ENCODE assay signal across 13 cellular contexts in genomic region chr20:38430679-38431325, GRCh38. TPM values are rescaled to one million over a fixed set of nuclear protein-coding genes. Genes with fewer than 3 reads are reported as not detected.
A peak's percentile ranks its signal among the peaks of the same experiment; 100 is the strongest.
DNase-seq lines count a peak whose midpoint lies in the region; ATAC-seq and TF ChIP-seq lines count a peak whose summit lies in the region.
"Had no signal": no experiment of that assay in that cellular context is flagged by ENCODE, and none has a peak within 500 bp of the region (broad histone marks: within the 10 kb centered on the region; RNA-seq: fewer than 3 reads in every experiment).

No MANE protein-coding gene starts in this region.

- no peak overlapping the region for H3K4me3 ChIP-seq in breast epithelium
- no peak overlapping the region for H3K4me3 ChIP-seq in PC-9
- H3K4me3 ChIP-seq: suprapubic skin had no signal

- H3K27me3 Mint-ChIP-seq in MCF 10A (ENCODE audit: insufficient read depth, unreplicated experiment): no peaks in the 10 kb centered on the region
- no peaks in the 10 kb centered on the region for H3K27me3 Mint-ChIP-seq in central memory CD8-positive, alpha-beta T cell
- H3K27me3 Mint-ChIP-seq in type B pancreatic cell: no peaks in the 10 kb centered on the region
- no peaks in the 10 kb centered on the region for H3K27me3 Mint-ChIP-seq in CD4-positive, alpha-beta T cell

- DNase-seq in MCF 10A (ENCODE audit: unreplicated experiment): no peak
- DNase-seq in breast epithelium (ENCODE audit: low spot score in 2 of 2): no peak
- DNase-seq in PC-9: no peak
- no peak for DNase-seq in central memory CD8-positive, alpha-beta T cell (ENCODE audit: low spot score in 2 of 2)
- DNase-seq in type B pancreatic cell (ENCODE audit: extremely low spot score, unreplicated experiment): no peak
- DNase-seq in effector CD4-positive, alpha-beta T cell: no peak
- DNase-seq in CD4-positive, alpha-beta T cell: no peak
- DNase-seq: activated CD4-positive, alpha-beta T cell treated with anti-CD3 and anti-CD28 coated beads for 4 hours; NCI-H2029; NCI-H69; SHP77 treated with DMSO at 0.1 percent for 48 hours had no signal

- CTCF ChIA-PET in MCF 10A (lab: Yijun Ruan, JAX) (interaction anchor here (0.5 to 8.3 kb wide), 9 partner anchors 7 to 1154 kb away, joined by 3 to 152 read pairs (median 4); no protein-coding TSS in a partner anchor), PC-9 (lab: Charles Lee) (no interaction called here)
- CTCF ChIA-PET in CD4-positive, alpha-beta T cell (lab: Charles Lee): interaction anchor here (1.4 to 2.0 kb wide), 2 partner anchors 15 to 16 kb away, joined by 5 to 15 read pairs; no protein-coding TSS in a partner anchor

- BruUV-seq in MCF 10A (replicated peaks; lab: Mats Ljungman, UMichigan) (no TSS peak), PC-9 (replicated peaks; lab: Mats Ljungman, UMichigan) (no TSS peak)

- H3K9me2 ChIP-seq in PC-9 (ENCODE audit: insufficient read depth): no peaks in the 10 kb centered on the region

- no peak for ATAC-seq in central memory CD8-positive, alpha-beta T cell (replicated peaks; ENCODE audit: extremely low read depth, poor library complexity, severe bottlenecking)
- ATAC-seq in GM19395 (IDR thresholded peaks at IDR 0.05; ENCODE audit: unreplicated experiment): no peak
- no peak for ATAC-seq in CD4-positive, alpha-beta T cell (ENCODE audit: poor library complexity)

- no peak overlapping the region for H2AFZ ChIP-seq in PC-9

- POLR2A ChIA-PET in MCF 10A (lab: Yijun Ruan, JAX) (interaction anchor here (1.1 to 5.2 kb wide), 6 partner anchors 10 to 42 kb away, joined by 3 to 271 read pairs (median 7); partner anchors contain the start of gene RALGAPB), PC-9 (lab: Charles Lee; ENCODE audit: unreplicated experiment) (interaction anchor here (0.5 kb wide), 1 partner anchor 1163 kb away, joined by 10 read pairs; no protein-coding TSS in a partner anchor)
- POLR2A ChIA-PET in CD4-positive, alpha-beta T cell (lab: Charles Lee): interaction anchor here (1.6 kb wide), 1 partner anchor 15 kb away, joined by 5 read pairs; no protein-coding TSS in a partner anchor

- peaks cover 59% of the 10 kb centered on the region for H3F3A ChIP-seq in PC-9 (ENCODE audit: insufficient read depth, low read depth)

- H3K79me2 ChIP-seq in PC-9 (ENCODE audit: low read depth): peaks cover 93% of the 10 kb centered on the region

- H3K4me1 Mint-ChIP-seq in MCF 10A (ENCODE audit: insufficient read depth, unreplicated experiment): peaks cover 46% of the 10 kb centered on the region
- peaks cover 61% of the 10 kb centered on the region for H3K4me1 Mint-ChIP-seq in central memory CD8-positive, alpha-beta T cell
- H3K4me1 Mint-ChIP-seq in type B pancreatic cell (ENCODE audit: unreplicated experiment): peaks cover 20% of the 10 kb centered on the region
- peaks cover 74% of the 10 kb centered on the region for H3K4me1 Mint-ChIP-seq in CD4-positive, alpha-beta T cell (ENCODE audit: low read depth)

- no peak overlapping the region for H3K4me3 Mint-ChIP-seq in MCF 10A (ENCODE audit: unreplicated experiment)
- H3K4me3 Mint-ChIP-seq in central memory CD8-positive, alpha-beta T cell: peak overlapping the region; percentile 11
- H3K4me3 Mint-ChIP-seq in type B pancreatic cell: peak overlapping the region; percentile 30
- no peak overlapping the region for H3K4me3 Mint-ChIP-seq in CD4-positive, alpha-beta T cell

- intact Hi-C loops in MCF 10A (cut with micrococcal nuclease) (no loop called here), breast epithelium (cut with DNase I; ENCODE audit: low total_unique reads) (no loop called here), PC-9 (cut with micrococcal nuclease; ENCODE audit: unreplicated experiment) (no loop called here)
- intact Hi-C loops in CD4-positive, alpha-beta T cell (cut with DNase I, micrococcal nuclease): loop anchor here in 1 of 2 experiments (10.0 kb wide), 2 partner anchors 314 to 1136 kb away; partner anchors contain the start of gene ACTR5

- no peak overlapping the region for H3K27ac ChIP-seq in breast epithelium
- no peak overlapping the region for H3K27ac ChIP-seq in PC-9
- no peak overlapping the region for H3K27ac ChIP-seq in CD4-positive, alpha-beta T cell (ENCODE audit: low read depth, low read length)
- H3K27ac ChIP-seq: suprapubic skin had no signal

- TF ChIP-seq CTCF in MCF 10A (IDR thresholded peaks at IDR 0.05; ENCODE audit: unreplicated experiment): no peak
- no peak for TF ChIP-seq CTCF in breast epithelium (IDR thresholded peaks at IDR 0.05)
- TF ChIP-seq CTCF in PC-9 (conservative IDR thresholded peaks at IDR 0.05): no peak
- TF ChIP-seq CTCF in type B pancreatic cell (conservative IDR thresholded peaks at IDR 0.05): no peak
- TF ChIP-seq CTCF in CD4-positive, alpha-beta T cell (IDR thresholded peaks at IDR 0.05): no peak

- peaks cover 3% of the 10 kb centered on the region for H3K36me3 ChIP-seq in breast epithelium
- H3K36me3 ChIP-seq in PC-9 (ENCODE audit: low read depth): peaks cover 85% of the 10 kb centered on the region

- no peaks in the 10 kb centered on the region for H3K4me1 ChIP-seq in breast epithelium
- peaks cover 35% of the 10 kb centered on the region for H3K4me1 ChIP-seq in PC-9 (replicated peaks; ENCODE audit: insufficient read depth)

- H4K20me1 ChIP-seq in PC-9 (ENCODE audit: insufficient read depth): peaks cover 87% of the 10 kb centered on the region

- H3K9me3 ChIP-seq in breast epithelium (peaks cover 0 to 6% of the 10 kb centered on the region in 2 donors), PC-9 (ENCODE audit: insufficient read depth, low read depth) (no peaks in the 10 kb centered on the region)
- H3K9me3 ChIP-seq in CD4-positive, alpha-beta T cell (ENCODE audit: control insufficient read depth, low read length): no peaks in the 10 kb centered on the region
- H3K9me3 ChIP-seq: suprapubic skin had no signal

- H3K27me3 ChIP-seq in breast epithelium (no peaks in the 10 kb centered on the region), PC-9 (ENCODE audit: insufficient read depth, low read depth) (no peaks in the 10 kb centered on the region)
- no peaks in the 10 kb centered on the region for H3K27me3 ChIP-seq in CD4-positive, alpha-beta T cell (ENCODE audit: control insufficient read depth, insufficient read depth, low read length)
- H3K27me3 ChIP-seq: suprapubic skin had no signal

- TF ChIP-seq POLR2A in breast epithelium (IDR thresholded peaks at IDR 0.05): no peak

- 0 out of 2 replicates have a peak overlapping the region, but pooled peaks have one; percentile 6 for H3K4me2 ChIP-seq in PC-9

- H3K36me3 Mint-ChIP-seq in MCF 10A (ENCODE audit: insufficient read depth, unreplicated experiment) (peaks cover 95% of the 10 kb centered on the region), type B pancreatic cell (peaks cover 57% of the 10 kb centered on the region)
- peaks cover 56% of the 10 kb centered on the region for H3K36me3 Mint-ChIP-seq in central memory CD8-positive, alpha-beta T cell (ENCODE audit: insufficient read depth)
- H3K36me3 Mint-ChIP-seq in CD4-positive, alpha-beta T cell (ENCODE audit: low read depth): peaks cover 90% of the 10 kb centered on the region

- H3K9me3 Mint-ChIP-seq in MCF 10A (ENCODE audit: unreplicated experiment): no peaks in the 10 kb centered on the region
- H3K9me3 Mint-ChIP-seq in central memory CD8-positive, alpha-beta T cell: no peaks in the 10 kb centered on the region
- no peaks in the 10 kb centered on the region for H3K9me3 Mint-ChIP-seq in type B pancreatic cell
- no peaks in the 10 kb centered on the region for H3K9me3 Mint-ChIP-seq in CD4-positive, alpha-beta T cell

- H3K27ac Mint-ChIP-seq in MCF 10A (ENCODE audit: low read depth, unreplicated experiment): peak overlapping the region; percentile 4
- peak overlapping the region; percentile 46 for H3K27ac Mint-ChIP-seq in central memory CD8-positive, alpha-beta T cell (ENCODE audit: low read depth)
- no peak overlapping the region for H3K27ac Mint-ChIP-seq in type B pancreatic cell
- H3K27ac Mint-ChIP-seq in CD4-positive, alpha-beta T cell: no peak overlapping the region

RNA-seq across cellular contexts. Expression of gene SNHG17, which starts 4.3 kb away (rescaled TPM):
- total RNA-seq in MCF 10A (2022): 83.6 and 133 TPM in 2 replicates
- 10 to 100 TPM; 14.2 to 25.2 (median 24.6) TPM for total RNA-seq in breast epithelium
- 41.5 and 58.9 TPM in 2 replicates for total RNA-seq in PC-9 (2021)
- total RNA-seq in type B pancreatic cell (ENCODE audit: low replicate concordance): 37.2 and 57.0 TPM in 2 replicates
- total RNA-seq in CD4-positive, alpha-beta T cell: 10 to 100 TPM; 94.1 to 99.3 TPM

RNA-seq across cellular contexts. Expression of gene RALGAPB, which starts 41.8 kb away (rescaled TPM):
- total RNA-seq in MCF 10A (2022): 33.8 and 37.3 TPM in 2 replicates
- total RNA-seq in breast epithelium: 10 to 100 TPM; 32.8 to 73.6 (median 58.0) TPM
- 35.2 and 40.2 TPM in 2 replicates for total RNA-seq in PC-9 (2021)
- 38.2 and 39.6 TPM in 2 replicates for total RNA-seq in type B pancreatic cell (ENCODE audit: low replicate concordance)
- 10 to 100 TPM; 30.4 to 31.9 TPM for total RNA-seq in CD4-positive, alpha-beta T cell

Comparison
In these comparisons a context has a peak if more than half of its experiments do, and no peak if none do; other contexts are left out.
1. H3K27ac Mint-ChIP-seq: peak in MCF 10A (single experiment) and central memory CD8-positive, alpha-beta T cell (single experiment); none in type B pancreatic cell (single experiment) and CD4-positive, alpha-beta T cell (single experiment).
2. H3K4me3 Mint-ChIP-seq: peak in central memory CD8-positive, alpha-beta T cell (single experiment) and type B pancreatic cell (single experiment); none in MCF 10A (single experiment) and CD4-positive, alpha-beta T cell (single experiment).